Comparison of ENCODE assay signal across 17 cellular contexts in the genomic region with DNA sequence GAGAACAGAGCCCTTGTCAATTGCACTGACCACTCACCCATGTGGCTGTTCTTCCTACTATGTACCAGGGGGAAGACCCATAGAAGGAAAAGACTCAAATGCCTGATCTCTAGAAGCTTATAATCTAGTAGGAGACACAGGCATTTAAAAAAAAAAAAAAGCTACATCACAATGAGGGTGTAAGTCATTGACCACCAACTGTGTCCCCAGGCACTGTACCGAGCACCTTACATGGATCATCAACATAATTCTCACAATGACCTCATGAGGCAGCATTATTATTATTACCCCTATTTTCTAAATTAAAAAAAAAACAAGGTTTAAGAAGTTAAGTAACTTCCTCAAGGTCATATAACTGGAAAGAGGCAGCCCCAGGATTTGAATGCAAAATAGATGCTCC.
A peak's percentile ranks its signal among the peaks of the same experiment; 100 is the strongest.
DNase-seq lines count a peak whose midpoint lies in the region; ATAC-seq, FAIRE-seq and TF ChIP-seq lines count a peak whose summit lies in the region.
"Had no signal": no experiment of that assay in that cellular context is flagged by ENCODE, and none has a peak within 500 bp of the region (broad histone marks: within the 10 kb centered on the region; RNA-seq: fewer than 3 reads in every experiment).

No MANE protein-coding gene starts in this region.

- POLR2A ChIA-PET in PC-3 (lab: Charles Lee; ENCODE audit: unreplicated experiment) = no interaction called here

- TF ChIP-seq CTCF in PC-3 (conservative IDR thresholded peaks at IDR 0.05; ENCODE audit: low read depth, low read length) (no peak), bronchial epithelial cell (IDR thresholded peaks at IDR 0.05; ENCODE audit: insufficient read depth, low read length, severe bottlenecking) (no peak)

- DNase-seq in Daoy (ENCODE audit: low read depth) (peak; percentile 49), ELR (ENCODE audit: low read depth) (peak; percentile 62), PC-3 (peak; percentile 33), bronchial epithelial cell (ENCODE audit: low read depth) (peak; percentile 49), medulla oblongata (ENCODE audit: extremely low spot score) (no peak)
- DNase-seq in stimulated activated CD4-positive, alpha-beta T cell treated with anti-CD3 and anti-CD28 coated beads, Interleukin-15, amount 100 ng/mL, for 24 hours = no peak
- DNase-seq: 8988T; CD4-positive, alpha-beta memory T cell; DMS153; DMS79; GF-D8; H9; KBM-7 had no signal

- H4K20me1 ChIP-seq in PC-3 (ENCODE audit: low read length) = no peaks in the 10 kb centered on the region
- H4K20me1 ChIP-seq: BLaER1 had no signal

- H3K4me2 ChIP-seq in PC-3 (ENCODE audit: low read length) = no peak overlapping the region
- H3K4me2 ChIP-seq: BLaER1 had no signal

- intact Hi-C loops in PC-3 (cut with micrococcal nuclease) = no loop called here

- H3F3A ChIP-seq in PC-3 (ENCODE audit: low read length, unreplicated experiment) = no peaks in the 10 kb centered on the region

- no peak overlapping the region for H3K27ac ChIP-seq in PC-3 (ENCODE audit: low read length)
- H3K27ac ChIP-seq: BLaER1 had no signal

- H3K9ac ChIP-seq in PC-3 (ENCODE audit: low read length) = no peak overlapping the region
- H3K9ac ChIP-seq: BLaER1 had no signal

- ATAC-seq in PC-3 (no peak), GM21737 (IDR thresholded peaks at IDR 0.05; ENCODE audit: unreplicated experiment) (no peak), HG03432 (IDR thresholded peaks at IDR 0.05; ENCODE audit: unreplicated experiment) (no peak)

- no peak overlapping the region for H2AFZ ChIP-seq in PC-3 (ENCODE audit: low read length)

- H3K4me1 ChIP-seq in PC-3 (ENCODE audit: insufficient read depth, low read length) = peaks cover 19% of the 10 kb centered on the region
- H3K4me1 ChIP-seq: BLaER1 had no signal

- H3K9me2 ChIP-seq in PC-3 (replicated peaks; ENCODE audit: low read length) = no peaks in the 10 kb centered on the region

- no peaks in the 10 kb centered on the region for H3K79me2 ChIP-seq in PC-3 (ENCODE audit: low read length)

- H3K9me3 ChIP-seq in PC-3 (ENCODE audit: low read length) = no peaks in the 10 kb centered on the region
- H3K9me3 ChIP-seq: BLaER1 had no signal

- H3K27me3 ChIP-seq in PC-3 (ENCODE audit: low read length) = no peaks in the 10 kb centered on the region
- H3K27me3 ChIP-seq in bronchial epithelial cell (ENCODE audit: control insufficient read depth, insufficient read depth, low read length) = peaks cover 5% of the 10 kb centered on the region
- H3K27me3 ChIP-seq: BLaER1 had no signal

- H3K4me3 ChIP-seq in PC-3 (ENCODE audit: low read length) (no peak overlapping the region), bronchial epithelial cell (ENCODE audit: low read depth, low read length) (no peak overlapping the region)
- H3K4me3 ChIP-seq: BLaER1 had no signal

- CTCF ChIA-PET in PC-3 (lab: Charles Lee) = no interaction called here

- no peak for FAIRE-seq in bronchial epithelial cell (lab: Jason Lieb, UNC)
- FAIRE-seq: H1 had no signal

- BruUV-seq in PC-3 (replicated peaks; lab: Mats Ljungman, UMichigan) = no TSS peak

- H3K36me3 ChIP-seq in PC-3 (ENCODE audit: low read depth, low read length) (no peaks in the 10 kb centered on the region), bronchial epithelial cell (ENCODE audit: control insufficient read depth, insufficient read depth, low read length) (no peaks in the 10 kb centered on the region)
- H3K36me3 ChIP-seq: BLaER1 had no signal

Comparison
In these comparisons a context has a peak if more than half of its experiments do, and no peak if none do; other contexts are left out.
1. DNase-seq: peak in Daoy (single experiment), ELR (single experiment), PC-3 (single experiment) and bronchial epithelial cell (single experiment); none in medulla oblongata (single experiment) and stimulated activated CD4-positive, alpha-beta T cell treated with anti-CD3 and anti-CD28 coated beads, Interleukin-15, amount 100 ng/mL, for 24 hours (single experiment).